Comparison of ENCODE assay signal across 11 cellular contexts in the genomic region with DNA sequence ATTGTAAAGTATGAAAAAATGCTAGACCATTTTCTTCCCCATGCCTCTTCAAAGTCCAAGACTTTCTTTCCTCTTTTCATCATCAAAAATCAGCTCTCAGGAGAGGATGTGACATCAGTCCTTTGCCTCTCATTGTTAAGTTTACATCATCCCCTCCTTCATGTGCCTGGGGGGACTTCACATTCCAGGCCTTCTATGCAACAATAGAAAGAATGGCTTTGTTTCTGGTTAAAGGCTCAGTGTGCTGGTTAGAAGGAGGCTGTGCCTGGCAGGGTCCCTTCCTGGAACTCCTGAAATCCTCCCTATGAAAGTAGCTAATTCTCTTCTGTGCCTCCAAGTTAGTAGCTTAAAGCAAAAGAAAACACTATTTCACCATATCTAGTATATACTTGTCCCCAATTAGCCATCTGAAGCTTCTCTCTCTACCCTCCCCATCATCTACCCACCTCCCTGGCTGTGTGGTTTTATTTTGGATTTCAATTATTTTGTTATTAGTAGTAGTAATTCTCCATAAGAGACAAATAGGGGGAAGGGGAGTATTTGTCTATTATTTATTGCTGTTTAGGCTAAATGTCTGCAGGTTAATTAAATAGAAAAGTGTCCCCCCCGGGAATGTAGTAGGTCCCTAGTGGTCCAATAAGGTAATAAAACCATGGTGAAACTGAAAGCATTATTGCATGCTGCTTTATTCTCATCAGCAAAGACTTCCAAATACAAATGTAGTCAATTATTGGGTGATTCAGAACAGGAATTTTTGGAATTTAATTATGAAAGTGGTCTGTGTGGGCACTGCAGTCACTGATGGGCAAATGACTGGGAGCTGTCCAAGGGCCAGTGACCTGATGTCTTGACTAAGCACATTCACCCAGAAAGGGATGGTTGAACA.
DNase-seq lines count a peak whose midpoint lies in the region; ATAC-seq and TF ChIP-seq lines count a peak whose summit lies in the region.
"Had no signal": no experiment of that assay in that cellular context is flagged by ENCODE, and none has a peak within 500 bp of the region (broad histone marks: within the 10 kb centered on the region; RNA-seq: fewer than 3 reads in every experiment).

No MANE protein-coding gene starts in this region.

- no peak overlapping the region for H3K23ac ChIP-seq in H9 (ENCODE audit: insufficient read length, low read depth, low read length)

- H3K9me3 ChIP-seq in H9 (ENCODE audit: control insufficient read depth, low read depth, low read length) (no peaks in the 10 kb centered on the region), smooth muscle cell (replicated peaks; ENCODE audit: low read depth) (no peaks in the 10 kb centered on the region)
- H3K9me3 ChIP-seq: tibial artery had no signal

- H2BK20ac ChIP-seq in H9 (ENCODE audit: low read depth, low read length, poor library complexity, severe bottlenecking), result peak overlapping the region; percentile 65

- no peaks in the 10 kb centered on the region for H3K79me2 ChIP-seq in H9 (ENCODE audit: insufficient read depth, low read length)
- H3K79me2 ChIP-seq in smooth muscle cell (ENCODE audit: low read depth), result no peaks in the 10 kb centered on the region

- peak overlapping the region; percentile 90 for H3K27ac ChIP-seq in H9 (ENCODE audit: insufficient read length, low read depth, low read length)
- H3K27ac ChIP-seq in smooth muscle cell (ENCODE audit: low read depth), result no peak overlapping the region
- H3K27ac ChIP-seq: tibial artery had no signal

- H3K36me3 Mint-ChIP-seq in H9 (ENCODE audit: insufficient read depth in 1 of 3, low read depth in 3 of 3) (peaks cover 4 to 7% (median 5%) of the 10 kb centered on the region in 3 experiments; a peak in 5 of 7 replicates), WTC11 (peaks cover 15% of the 10 kb centered on the region)

- H3K9ac ChIP-seq in H9 (ENCODE audit: extremely low read depth, insufficient read length, low read length), result no peak overlapping the region
- no peak overlapping the region for H3K9ac ChIP-seq in smooth muscle cell (ENCODE audit: low read depth)

- no peak overlapping the region for H2BK15ac ChIP-seq in H9 (ENCODE audit: low read depth, low read length)

- H3K36me3 ChIP-seq in smooth muscle cell (ENCODE audit: low read depth), result no peaks in the 10 kb centered on the region
- H3K36me3 ChIP-seq: tibial artery had no signal

- CTCF ChIA-PET in WTC11 (lab: Charles Lee), result interaction anchor here (0.9 to 4.3 kb wide), 2 partner anchors 157 to 208 kb away, joined by 3 to 10 read pairs; partner anchors contain the start of gene KLF7

- H3K4me3 ChIP-seq in smooth muscle cell, result no peak overlapping the region
- H3K4me3 ChIP-seq: tibial artery had no signal

- no peaks in the 10 kb centered on the region for H3K79me1 ChIP-seq in H9 (ENCODE audit: insufficient read depth, low read depth, low read length, poor library complexity, severe bottlenecking)

- H2AFZ ChIP-seq in H9 (ENCODE audit: low read length) (no peak overlapping the region), smooth muscle cell (ENCODE audit: low read depth) (no peak overlapping the region)

- H4K20me1 ChIP-seq in H9 (ENCODE audit: control insufficient read depth, insufficient read depth, insufficient read length), result no peaks in the 10 kb centered on the region
- no peaks in the 10 kb centered on the region for H4K20me1 ChIP-seq in smooth muscle cell (ENCODE audit: low read depth)

- peak overlapping the region; percentile 76; the same call in 1 of the 2 replicates for H3K14ac ChIP-seq in H9 (ENCODE audit: insufficient read depth, low read length)

- POLR2A ChIA-PET in WTC11 (lab: Charles Lee), result interaction anchor here (1.3 kb wide), 2 partner anchors 158 to 159 kb away, joined by 3 to 6 read pairs; partner anchors contain the start of gene KLF7

- no peak overlapping the region for H4K8ac ChIP-seq in H9 (replicated peaks; ENCODE audit: insufficient read length, low read depth, low read length)

- H2AK5ac ChIP-seq in H9 (ENCODE audit: insufficient read length, low read length), result peak overlapping the region; percentile 16

- H2BK120ac ChIP-seq in H9 (ENCODE audit: low read depth, low read length, poor library complexity, severe bottlenecking), result peak overlapping the region; percentile 86

- H3K27me3 ChIP-seq in H9 (ENCODE audit: insufficient read depth, low read length), result no peaks in the 10 kb centered on the region
- no peaks in the 10 kb centered on the region for H3K27me3 ChIP-seq in smooth muscle cell (ENCODE audit: low read depth)
- H3K27me3 ChIP-seq: tibial artery had no signal

- H4K91ac ChIP-seq in H9 (ENCODE audit: insufficient read length, low read depth, low read length), result no peak overlapping the region

- H3K27me3 Mint-ChIP-seq in H9 (ENCODE audit: low read depth) (no peaks in the 10 kb centered on the region), WTC11 (ENCODE audit: low read depth) (no peaks in the 10 kb centered on the region)

- ATAC-seq in WTC11 (peak; percentile 96), GM18511 (IDR thresholded peaks at IDR 0.05; ENCODE audit: unreplicated experiment) (no peak)
- ATAC-seq: activated CD4-positive, CD25-positive, alpha-beta regulatory T cell treated with anti-CD3 and anti-CD28 coated beads, Interleukin-2, amount 50 U/mL, for 24 hours; left cardiac atrium had no signal

- no peak overlapping the region for H4K5ac ChIP-seq in H9 (ENCODE audit: insufficient read length, low read depth, low read length)

- H3K27ac Mint-ChIP-seq in H9 (peak overlapping the region; percentile 3 to 94 (median 78)), WTC11 (peak overlapping the region; percentile 88)

- H3K18ac ChIP-seq in H9 (ENCODE audit: insufficient read length, low read depth, low read length), result peak overlapping the region; percentile 79

- H3T11ph ChIP-seq in H9 (ENCODE audit: low read length), result peak overlapping the region; percentile 86

- no peaks in the 10 kb centered on the region for H3F3A ChIP-seq in smooth muscle cell (ENCODE audit: low read depth)

- no peak overlapping the region for H2BK5ac ChIP-seq in H9 (ENCODE audit: insufficient read length, low read length)

- DNase-seq in H9 (peak; percentile 72), WTC11 (ENCODE audit: low spot score) (peak; percentile 29), hippocampal formation (lab: John Stamatoyannopoulos, UW) (peak; percentile 22 to 46), smooth muscle cell (lab: John Stamatoyannopoulos, UW; ENCODE audit: unreplicated experiment) (no peak), NCI-H1436 (lab: John Stamatoyannopoulos, UW) (no peak)
- DNase-seq in stimulated activated CD4-positive, alpha-beta T cell treated with anti-CD3 and anti-CD28 coated beads, Interleukin-15, amount 100 ng/mL, for 24 hours, result no peak
- DNase-seq: amniotic stem cell, left cardiac atrium, tibial artery had no signal

- no CpG with 5 or more reads among the region's 1 CpG for WGBS in H9 (ENCODE audit: extremely low coverage, insufficient read length, low lambda C conversion rate)
- WGBS in smooth muscle cell (ENCODE audit: low lambda C conversion rate), result 70% methylated on average over 1 of the region's 1 CpG

- H3K4me2 ChIP-seq in H9 (ENCODE audit: insufficient read depth, insufficient read length, low read length), result no peak overlapping the region
- H3K4me2 ChIP-seq in smooth muscle cell, result no peak overlapping the region

- peaks cover 38 to 46% of the 10 kb centered on the region in 2 experiments for H3K4me1 Mint-ChIP-seq in H9
- peaks cover 40% of the 10 kb centered on the region for H3K4me1 Mint-ChIP-seq in WTC11

- H3K9me3 Mint-ChIP-seq in H9 (peaks cover 4 to 13% of the 10 kb centered on the region in 2 experiments; a peak in 4 of 5 replicates), WTC11 (peaks cover 22% of the 10 kb centered on the region)

- no peak overlapping the region for H2BK12ac ChIP-seq in H9 (ENCODE audit: insufficient read length, low read depth, low read length)

- H3K56ac ChIP-seq in H9 (ENCODE audit: insufficient read length, low read depth, low read length), result no peak overlapping the region

- no peak overlapping the region for H3K4me3 Mint-ChIP-seq in H9
- H3K4me3 Mint-ChIP-seq in WTC11, result no peak overlapping the region

- peaks cover 11% of the 10 kb centered on the region; the same call in 1 of the 2 replicates for H3K4me1 ChIP-seq in H9 (ENCODE audit: insufficient read depth, low read length)
- H3K4me1 ChIP-seq in smooth muscle cell (ENCODE audit: low read depth), result peaks cover 29% of the 10 kb centered on the region
- H3K4me1 ChIP-seq: tibial artery had no signal

- H3K4ac ChIP-seq in H9 (ENCODE audit: low read depth, low read length), result no peak overlapping the region; the same call in 1 of the 2 replicates

- TF ChIP-seq CTCF in H9 (conservative IDR thresholded peaks at IDR 0.05) (peak; percentile 72), WTC11 (IDR thresholded peaks at IDR 0.05) (no peak), smooth muscle cell (IDR thresholded peaks at IDR 0.05; ENCODE audit: borderline replicate concordance, insufficient read depth, poor library complexity, severe bottlenecking) (peak; percentile 14)

- no peaks in the 10 kb centered on the region for H3K23me2 ChIP-seq in H9 (ENCODE audit: insufficient read length, low read depth, low read length, poor library complexity, severe bottlenecking)

TF ChIP-seq in WTC11, 78 proteins besides CTCF, POLR2A, EP300 and RAD21 (continues in another document):
- no peak for TF ChIP-seq STAT6 (CRISPR knock-in tag; conservative IDR thresholded peaks at IDR 0.05; ENCODE audit: low read depth)

Comparison
In these comparisons a context has a peak if more than half of its experiments do, and no peak if none do; other contexts are left out.
1. DNase-seq: peak in H9 (single experiment), WTC11 (single experiment) and hippocampal formation (2 of 2); none in smooth muscle cell (single experiment), NCI-H1436 (single experiment) and stimulated activated CD4-positive, alpha-beta T cell treated with anti-CD3 and anti-CD28 coated beads, Interleukin-15, amount 100 ng/mL, for 24 hours (single experiment).